1 cellular context compared by ENCODE assay signal in the genomic region with DNA sequence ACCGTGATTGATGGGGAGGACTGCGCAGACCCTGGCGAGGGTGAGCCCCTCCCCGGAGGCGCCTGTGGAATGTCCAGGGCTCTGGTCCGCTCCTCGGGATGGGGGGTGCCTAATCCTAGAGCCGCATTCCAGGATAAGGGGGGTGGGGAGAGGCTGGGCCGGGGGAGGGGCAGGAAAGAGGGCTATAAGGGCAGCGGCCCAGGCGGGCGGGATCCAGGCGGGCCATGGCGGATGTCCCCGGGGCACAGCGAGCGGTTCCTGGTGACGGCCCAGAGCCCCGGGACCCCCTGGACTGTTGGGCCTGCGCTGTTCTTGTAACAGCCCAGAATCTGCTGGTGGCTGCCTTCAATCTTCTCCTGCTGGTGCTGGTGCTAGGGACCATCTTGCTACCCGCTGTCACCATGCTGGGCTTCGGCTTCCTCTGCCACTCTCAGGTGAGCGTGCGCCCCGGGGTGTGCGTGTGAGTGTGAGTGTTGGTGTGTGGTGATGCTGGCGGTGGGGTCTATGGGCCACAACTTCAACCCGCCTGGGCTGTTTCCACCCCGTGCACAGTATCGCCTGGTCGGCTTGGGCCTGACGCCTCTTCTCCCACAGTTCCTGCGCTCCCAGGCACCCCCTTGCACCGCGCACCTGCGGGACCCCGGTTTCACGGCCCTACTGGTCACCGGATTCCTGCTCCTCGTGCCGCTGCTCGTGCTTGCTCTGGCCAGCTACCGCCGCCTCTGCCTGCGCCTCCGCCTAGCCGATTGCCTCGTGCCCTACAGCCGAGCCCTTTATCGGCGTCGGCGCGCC.
A peak's percentile ranks its signal among the peaks of the same experiment; 100 is the strongest.
TF ChIP-seq lines count a peak whose summit lies in the region.

A gene with protein sequence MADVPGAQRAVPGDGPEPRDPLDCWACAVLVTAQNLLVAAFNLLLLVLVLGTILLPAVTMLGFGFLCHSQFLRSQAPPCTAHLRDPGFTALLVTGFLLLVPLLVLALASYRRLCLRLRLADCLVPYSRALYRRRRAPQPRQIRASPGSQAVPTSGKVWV (plus strand): TSS at position 216 of the 792 bp plus-strand sequence. CDS start 9 bp downstream, at position 225.

TF ChIP-seq in H1, 55 proteins besides CTCF, POLR2A, EP300 and RAD21 (continued from another document):
- peak; percentile 70 for TF ChIP-seq ASH2L (IDR thresholded peaks at IDR 0.05; ENCODE audit: low read length)
- TF ChIP-seq SP1 (IDR thresholded peaks at IDR 0.05; ENCODE audit: low read depth, low read length): 0 out of 2 replicates have a peak, but pooled peaks have one; percentile 46
- 0 out of 2 replicates have a peak, but pooled peaks have one; percentile 43 for TF ChIP-seq TCF12 (IDR thresholded peaks at IDR 0.05; ENCODE audit: low read depth, low read length)
- TF ChIP-seq EZH2 (IDR thresholded peaks at IDR 0.05; ENCODE audit: low read depth, low read length, severe bottlenecking): peak; percentile 76
- no peak for TF ChIP-seq CHD2 (IDR thresholded peaks at IDR 0.05; ENCODE audit: low read length)
- TF ChIP-seq KDM4A (IDR thresholded peaks at IDR 0.05; ENCODE audit: low read depth, low read length, severe bottlenecking): peak; percentile 40
- TF ChIP-seq, protein P1, sequence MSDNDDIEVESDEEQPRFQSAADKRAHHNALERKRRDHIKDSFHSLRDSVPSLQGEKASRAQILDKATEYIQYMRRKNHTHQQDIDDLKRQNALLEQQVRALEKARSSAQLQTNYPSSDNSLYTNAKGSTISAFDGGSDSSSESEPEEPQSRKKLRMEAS (IDR thresholded peaks at IDR 0.05): peak; percentile 90
- TF ChIP-seq TAF1 (IDR thresholded peaks at IDR 0.05; ENCODE audit: low read depth, low read length): no peak
- TF ChIP-seq, protein P2, sequence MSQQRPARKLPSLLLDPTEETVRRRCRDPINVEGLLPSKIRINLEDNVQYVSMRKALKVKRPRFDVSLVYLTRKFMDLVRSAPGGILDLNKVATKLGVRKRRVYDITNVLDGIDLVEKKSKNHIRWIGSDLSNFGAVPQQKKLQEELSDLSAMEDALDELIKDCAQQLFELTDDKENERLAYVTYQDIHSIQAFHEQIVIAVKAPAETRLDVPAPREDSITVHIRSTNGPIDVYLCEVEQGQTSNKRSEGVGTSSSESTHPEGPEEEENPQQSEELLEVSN (IDR thresholded peaks at IDR 0.05): peak; percentile 88
- no peak for TF ChIP-seq EGR1 (IDR thresholded peaks at IDR 0.05; ENCODE audit: borderline replicate concordance, low read depth, low read length)
- TF ChIP-seq, protein P3, sequence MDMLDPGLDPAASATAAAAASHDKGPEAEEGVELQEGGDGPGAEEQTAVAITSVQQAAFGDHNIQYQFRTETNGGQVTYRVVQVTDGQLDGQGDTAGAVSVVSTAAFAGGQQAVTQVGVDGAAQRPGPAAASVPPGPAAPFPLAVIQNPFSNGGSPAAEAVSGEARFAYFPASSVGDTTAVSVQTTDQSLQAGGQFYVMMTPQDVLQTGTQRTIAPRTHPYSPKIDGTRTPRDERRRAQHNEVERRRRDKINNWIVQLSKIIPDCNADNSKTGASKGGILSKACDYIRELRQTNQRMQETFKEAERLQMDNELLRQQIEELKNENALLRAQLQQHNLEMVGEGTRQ (IDR thresholded peaks at IDR 0.05; ENCODE audit: low read length): no peak
- TF ChIP-seq PHF8 (conservative IDR thresholded peaks at IDR 0.05; ENCODE audit: low read depth, low read length): 0 out of 2 replicates have a peak, but pooled peaks have one; percentile 16
- TF ChIP-seq TEAD4 (IDR thresholded peaks at IDR 0.05; ENCODE audit: low read depth, low read length): peak; percentile 91
- TF ChIP-seq SUZ12 (IDR thresholded peaks at IDR 0.05; ENCODE audit: low read length): peak; percentile 66; the same call in 1 of the 2 replicates
